In the genomic region with DNA sequence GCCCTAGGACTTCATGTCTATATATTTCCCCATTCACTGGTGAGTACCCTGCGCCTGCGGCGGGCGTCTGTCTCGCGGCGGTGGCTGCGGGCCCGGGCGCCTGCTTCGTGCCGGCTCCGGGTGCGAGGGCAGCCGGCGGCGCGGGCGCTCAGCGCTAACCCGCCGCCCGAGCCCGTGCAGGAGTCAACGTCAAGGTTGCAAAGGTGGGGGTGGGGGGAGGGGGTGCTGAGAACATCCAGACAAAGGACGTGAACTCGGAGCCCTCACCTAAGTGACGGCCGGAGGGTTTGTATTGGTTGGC, we compare ENCODE assay signal across 8 cellular contexts. TPM values are rescaled to one million over a fixed set of nuclear protein-coding genes. Genes with fewer than 3 reads are reported as not detected.
DNase-seq lines count a peak whose midpoint lies in the region; ATAC-seq and TF ChIP-seq lines count a peak whose summit lies in the region.

No MANE protein-coding gene starts in this region.

- H3K27me3 Mint-ChIP-seq in activated T-cell treated with anti-CD3 and anti-CD28 coated beads, Interleukin-2, amount 50 U/mL, for 72 hours (ENCODE audit: low read depth) = peaks cover 16% of the 10 kb centered on the region

- ATAC-seq in HG03175 (IDR thresholded peaks at IDR 0.05; ENCODE audit: unreplicated experiment) (peak; percentile 8), right cardiac atrium (peak in 1 of 2 donors; percentile 22)
- ATAC-seq in activated T-cell treated with anti-CD3 and anti-CD28 coated beads, Interleukin-2, amount 50 U/mL, for 72 hours (replicated peaks in 1 of 2) = no peak

- peaks cover 11 to 17% of the 10 kb centered on the region in 2 donors for H3K36me3 Mint-ChIP-seq in activated T-cell treated with anti-CD3 and anti-CD28 coated beads, Interleukin-2, amount 50 U/mL, for 72 hours (ENCODE audit: insufficient read depth in 2 of 2)

- no peaks in the 10 kb centered on the region for H3K27me3 ChIP-seq in right cardiac atrium (ENCODE audit: control insufficient read depth, insufficient read depth)
- peaks cover 0 to 29% (median 0%) of the 10 kb centered on the region in 7 donors for H3K27me3 ChIP-seq in spleen (replicated peaks in 1 of 7)

- in situ Hi-C loops in GM13976 (cut with MboI; ENCODE audit: low sequenced_read_pairs, unreplicated experiment) = no loop called here

- H3K36me3 ChIP-seq in spleen = peaks cover 0 to 24% (median 15%) of the 10 kb centered on the region in 6 donors

- no peak for TF ChIP-seq CTCF in GM12875 (IDR thresholded peaks at IDR 0.05; ENCODE audit: borderline replicate concordance, insufficient read depth, low read depth, low read length)
- no peak for TF ChIP-seq CTCF in spleen (IDR thresholded peaks at IDR 0.05 in 8 of 11, conservative IDR thresholded peaks at IDR 0.05 in 3 of 11)
- TF ChIP-seq CTCF in GM13976 (IDR thresholded peaks at IDR 0.05; ENCODE audit: borderline replicate concordance, control extremely low read depth, extremely low read depth, insufficient read depth, missing control alignments) = no peak

- no peaks in the 10 kb centered on the region for H3K9me3 ChIP-seq in right cardiac atrium (ENCODE audit: control insufficient read depth, low read length)
- no peaks in the 10 kb centered on the region for H3K9me3 ChIP-seq in spleen

- no peaks in the 10 kb centered on the region for H3K9me3 Mint-ChIP-seq in activated T-cell treated with anti-CD3 and anti-CD28 coated beads, Interleukin-2, amount 50 U/mL, for 72 hours

- H3K27ac ChIP-seq in right cardiac atrium (ENCODE audit: low read length) (peak overlapping the region; percentile 73), spleen (peak overlapping the region; percentile 83 to 98 (median 96))

- peaks cover 66% of the 10 kb centered on the region for H3K4me1 Mint-ChIP-seq in activated T-cell treated with anti-CD3 and anti-CD28 coated beads, Interleukin-2, amount 50 U/mL, for 72 hours (ENCODE audit: low read depth)

- peak overlapping the region; percentile 81 for H3K4me3 ChIP-seq in GM12875 (ENCODE audit: low read depth, low read length)
- H3K4me3 ChIP-seq in right cardiac atrium (ENCODE audit: low read length) = peak overlapping the region; percentile 66
- peak overlapping the region; percentile 73 to 94 (median 80) for H3K4me3 ChIP-seq in spleen

- H3K27ac Mint-ChIP-seq in activated T-cell treated with anti-CD3 and anti-CD28 coated beads, Interleukin-2, amount 50 U/mL, for 72 hours = peak overlapping the region; percentile 64

- no peak for DNase-seq in activated T-cell treated with anti-CD3 and anti-CD28 coated beads, Interleukin-2, amount 50 U/mL, for 72 hours
- DNase-seq in right cardiac atrium (no peak), spleen (no peak), DMS79 treated with DMSO at 0.1 percent for 48 hours (lab: John Stamatoyannopoulos, UW) (no peak), GM13976 (ENCODE audit: low spot score) (no peak), NCI-H2081 (lab: John Stamatoyannopoulos, UW) (no peak)

- TF ChIP-seq POLR2A in spleen (IDR thresholded peaks at IDR 0.05) = no peak

- under 1% methylated on average over 29 of the region's 29 CpGs for WGBS in right cardiac atrium
- 0 to 1% (median 0%) methylated on average over 9 to 29 of the region's 29 CpGs for WGBS in spleen, 5 donors

- H3K4me3 Mint-ChIP-seq in activated T-cell treated with anti-CD3 and anti-CD28 coated beads, Interleukin-2, amount 50 U/mL, for 72 hours = peak overlapping the region; percentile 90 to 93

- H3K4me1 ChIP-seq in right cardiac atrium (ENCODE audit: control insufficient read depth, insufficient read depth, low read length) (peaks cover 5% of the 10 kb centered on the region), spleen (peaks cover 24 to 90% (median 60%) of the 10 kb centered on the region in 6 donors)

- intact Hi-C loops in right cardiac atrium (cut with DNase I) (loop anchor here in 3 of 4 donors (10.0 kb wide), 3 partner anchors 113 to 213 kb away; a partner anchor contains a TSS), spleen (cut with DNase I; ENCODE audit: low total_unique reads) (loop anchor here (10.0 kb wide), 1 partner anchor 103 kb away; no protein-coding TSS in a partner anchor)

RNA-seq across cellular contexts. Expression of a gene that starts 0.3 kb away (rescaled TPM):
- total RNA-seq in activated T-cell treated with anti-CD3 and anti-CD28 coated beads, Interleukin-2, amount 50 U/mL, for 72 hours = 100 to 1,000 TPM; 129 to 133 TPM
- total RNA-seq in right cardiac atrium = 10 to 100 TPM; 22.9 to 31.3 (median 24.2) TPM
- 12.4 TPM for polyA plus RNA-seq in right cardiac atrium
- 100 to 1,000 TPM in 6 of 7 donors, 10 to 100 TPM in 1; 86.2 to 178 (median 123) TPM for total RNA-seq in spleen
- polyA plus RNA-seq in spleen = 10 to 100 TPM; 48.7 to 94.2 (median 73.9) TPM
